Comparison of ENCODE assay signal across 1 cellular context in the genomic region with DNA sequence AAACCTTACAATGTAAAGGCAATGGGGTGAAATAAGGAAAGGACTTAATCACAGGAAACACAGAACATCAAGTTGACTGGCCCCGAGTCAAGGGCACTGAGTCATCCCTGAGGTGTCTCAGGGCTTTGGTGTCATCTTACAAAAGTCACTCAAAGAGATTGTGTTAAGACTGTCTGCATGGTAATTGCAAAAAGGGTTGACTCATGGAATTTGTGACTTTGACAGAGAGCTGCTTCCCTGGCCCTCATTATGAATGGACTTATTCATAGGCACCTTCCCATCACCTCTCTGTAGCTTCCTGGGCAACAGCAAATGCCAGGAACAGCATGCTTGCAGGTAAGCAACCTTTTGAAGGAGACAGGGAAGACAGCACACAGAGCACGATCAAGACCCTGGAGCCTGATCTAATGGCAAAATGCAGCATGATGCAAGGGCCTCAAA.
A peak's percentile ranks its signal among the peaks of the same experiment; 100 is the strongest.
TF ChIP-seq lines count a peak whose summit lies in the region.

No MANE protein-coding gene starts in this region.

TF ChIP-seq in HEK293, 187 proteins besides CTCF, POLR2A, EP300 and RAD21 (continued from another document):
- TF ChIP-seq ZNF777 (tag by site-specific recombination; IDR thresholded peaks at IDR 0.05; ENCODE audit: borderline replicate concordance) (no peak), EGR2 (tag by site-specific recombination; IDR thresholded peaks at IDR 0.05; ENCODE audit: low read depth) (no peak), ZNF571 (tag by site-specific recombination; IDR thresholded peaks at IDR 0.05) (no peak), ZSCAN23 (tag by site-specific recombination; IDR thresholded peaks at IDR 0.05) (0 out of 2 replicates have a peak, but pooled peaks have one; percentile 27), ZNF2 (tag by site-specific recombination; IDR thresholded peaks at IDR 0.05) (no peak), ZNF23 (tag by site-specific recombination; IDR thresholded peaks at IDR 0.05; ENCODE audit: borderline replicate concordance) (no peak), IKZF3 (tag by site-specific recombination; IDR thresholded peaks at IDR 0.05) (no peak), TRIM28 (IDR thresholded peaks at IDR 0.05; ENCODE audit: borderline replicate concordance, low read length) (peak; percentile 97), HOXC10 (CRISPR knock-in tag; IDR thresholded peaks at IDR 0.05) (no peak), ZNF341 (tag by site-specific recombination; IDR thresholded peaks at IDR 0.05; ENCODE audit: low read depth) (no peak), FEZF1 (tag by site-specific recombination; IDR thresholded peaks at IDR 0.05) (no peak), ZNF791 (tag by site-specific recombination; IDR thresholded peaks at IDR 0.05) (no peak), ZNF335 (tag by site-specific recombination; conservative IDR thresholded peaks at IDR 0.05) (peak; percentile 26; the same call in 1 of the 2 replicates), ZNF169 (tag by site-specific recombination; IDR thresholded peaks at IDR 0.05) (no peak), ZNF514 (tag by site-specific recombination; IDR thresholded peaks at IDR 0.05) (no peak), ZNF624 (tag by site-specific recombination; IDR thresholded peaks at IDR 0.05) (no peak), GLIS1 (tag by site-specific recombination; IDR thresholded peaks at IDR 0.05) (no peak), ZNF521 (tag by site-specific recombination; IDR thresholded peaks at IDR 0.05) (no peak), ZBTB20 (tag by site-specific recombination; IDR thresholded peaks at IDR 0.05) (no peak), TCF7L2 (IDR thresholded peaks at IDR 0.05; ENCODE audit: borderline replicate concordance, low read depth, low read length) (no peak; the same call in 1 of the 2 replicates), GLI4 (tag by site-specific recombination; IDR thresholded peaks at IDR 0.05) (no peak), SCRT1 (tag by site-specific recombination; IDR thresholded peaks at IDR 0.05; ENCODE audit: borderline replicate concordance) (no peak), WT1 (tag by site-specific recombination; IDR thresholded peaks at IDR 0.05) (no peak), ZNF354C (tag by site-specific recombination; IDR thresholded peaks at IDR 0.05; ENCODE audit: borderline replicate concordance, low read depth) (no peak), ZNF10 (tag by site-specific recombination; IDR thresholded peaks at IDR 0.05) (no peak), ZNF843 (tag by site-specific recombination; IDR thresholded peaks at IDR 0.05) (peak; percentile 28; the same call in 1 of the 2 replicates), PRDM1 (tag by site-specific recombination; IDR thresholded peaks at IDR 0.05) (peak; percentile 45; the same call in 1 of the 2 replicates), MYNN (tag by site-specific recombination; IDR thresholded peaks at IDR 0.05; ENCODE audit: borderline replicate concordance) (no peak), ZNF610 (tag by site-specific recombination; IDR thresholded peaks at IDR 0.05; ENCODE audit: borderline replicate concordance) (no peak), ZNF311 (tag by site-specific recombination; IDR thresholded peaks at IDR 0.05; ENCODE audit: borderline replicate concordance) (no peak), ZNF747 (tag by site-specific recombination; IDR thresholded peaks at IDR 0.05) (no peak), ZNF302 (tag by site-specific recombination; IDR thresholded peaks at IDR 0.05; ENCODE audit: low read depth) (no peak), GLI2 (tag by site-specific recombination; IDR thresholded peaks at IDR 0.05; ENCODE audit: borderline replicate concordance, low read depth) (no peak), SP3 (tag by site-specific recombination; IDR thresholded peaks at IDR 0.05) (peak; percentile 24), ZNF530 (tag by site-specific recombination; IDR thresholded peaks at IDR 0.05; ENCODE audit: low read depth) (no peak), REPIN1 (tag by site-specific recombination; IDR thresholded peaks at IDR 0.05; ENCODE audit: low read depth) (no peak), KLF7 (tag by site-specific recombination; IDR thresholded peaks at IDR 0.05; ENCODE audit: borderline replicate concordance) (no peak), ZNF24 (tag by site-specific recombination; IDR thresholded peaks at IDR 0.05) (peak; percentile 74; the same call in 1 of the 2 replicates), ZNF114 (tag by site-specific recombination; IDR thresholded peaks at IDR 0.05) (no peak), ZNF350 (tag by site-specific recombination; IDR thresholded peaks at IDR 0.05) (no peak), ZNF140 (tag by site-specific recombination; IDR thresholded peaks at IDR 0.05) (no peak), OVOL3 (tag by site-specific recombination; IDR thresholded peaks at IDR 0.05) (no peak), ZNF623 (tag by site-specific recombination; IDR thresholded peaks at IDR 0.05) (0 out of 2 replicates have a peak, but pooled peaks have one; percentile 20), ZBTB1 (tag by site-specific recombination; IDR thresholded peaks at IDR 0.05) (no peak), ZNF776 (tag by site-specific recombination; IDR thresholded peaks at IDR 0.05; ENCODE audit: borderline replicate concordance) (no peak)
- TF ChIP-seq, protein P1, sequence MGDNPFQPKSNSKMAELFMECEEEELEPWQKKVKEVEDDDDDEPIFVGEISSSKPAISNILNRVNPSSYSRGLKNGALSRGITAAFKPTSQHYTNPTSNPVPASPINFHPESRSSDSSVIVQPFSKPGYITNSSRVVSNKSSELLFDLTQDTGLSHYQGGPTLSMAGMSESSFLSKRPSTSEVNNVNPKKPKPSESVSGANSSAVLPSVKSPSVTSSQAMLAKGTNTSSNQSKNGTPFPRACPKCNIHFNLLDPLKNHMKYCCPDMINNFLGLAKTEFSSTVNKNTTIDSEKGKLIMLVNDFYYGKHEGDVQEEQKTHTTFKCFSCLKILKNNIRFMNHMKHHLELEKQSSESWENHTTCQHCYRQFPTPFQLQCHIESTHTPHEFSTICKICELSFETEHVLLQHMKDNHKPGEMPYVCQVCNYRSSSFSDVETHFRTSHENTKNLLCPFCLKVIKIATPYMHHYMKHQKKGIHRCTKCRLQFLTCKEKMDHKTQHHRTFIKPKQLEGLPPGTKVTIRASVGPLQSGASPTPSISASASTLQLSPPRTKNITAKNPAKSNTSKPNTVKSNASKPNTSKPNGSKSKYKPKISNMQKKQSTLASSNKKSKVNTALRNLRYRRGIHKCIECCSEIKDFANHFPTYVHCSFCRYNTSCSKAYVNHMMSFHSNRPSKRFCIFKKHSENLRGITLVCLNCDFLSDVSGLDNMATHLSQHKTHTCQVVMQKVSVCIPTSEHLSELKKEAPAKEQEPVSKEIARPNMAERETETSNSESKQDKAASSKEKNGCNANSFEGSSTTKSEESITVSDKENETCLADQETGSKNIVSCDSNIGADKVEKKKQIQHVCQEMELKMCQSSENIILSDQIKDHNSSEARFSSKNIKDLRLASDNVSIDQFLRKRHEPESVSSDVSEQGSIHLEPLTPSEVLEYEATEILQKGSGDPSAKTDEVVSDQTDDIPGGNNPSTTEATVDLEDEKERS (tag by site-specific recombination; IDR thresholded peaks at IDR 0.05), result 0 out of 2 replicates have a peak, but pooled peaks have one; percentile 70
- TF ChIP-seq, protein P2, sequence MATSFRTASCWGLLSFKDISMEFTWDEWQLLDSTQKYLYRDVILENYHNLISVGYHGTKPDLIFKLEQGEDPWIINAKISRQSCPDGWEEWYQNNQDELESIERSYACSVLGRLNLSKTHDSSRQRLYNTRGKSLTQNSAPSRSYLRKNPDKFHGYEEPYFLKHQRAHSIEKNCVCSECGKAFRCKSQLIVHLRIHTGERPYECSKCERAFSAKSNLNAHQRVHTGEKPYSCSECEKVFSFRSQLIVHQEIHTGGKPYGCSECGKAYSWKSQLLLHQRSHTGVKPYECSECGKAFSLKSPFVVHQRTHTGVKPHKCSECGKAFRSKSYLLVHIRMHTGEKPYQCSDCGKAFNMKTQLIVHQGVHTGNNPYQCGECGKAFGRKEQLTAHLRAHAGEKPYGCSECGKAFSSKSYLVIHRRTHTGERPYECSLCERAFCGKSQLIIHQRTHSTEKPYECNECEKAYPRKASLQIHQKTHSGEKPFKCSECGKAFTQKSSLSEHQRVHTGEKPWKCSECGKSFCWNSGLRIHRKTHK (tag by site-specific recombination; IDR thresholded peaks at IDR 0.05), result no peak
- TF ChIP-seq, protein P3, sequence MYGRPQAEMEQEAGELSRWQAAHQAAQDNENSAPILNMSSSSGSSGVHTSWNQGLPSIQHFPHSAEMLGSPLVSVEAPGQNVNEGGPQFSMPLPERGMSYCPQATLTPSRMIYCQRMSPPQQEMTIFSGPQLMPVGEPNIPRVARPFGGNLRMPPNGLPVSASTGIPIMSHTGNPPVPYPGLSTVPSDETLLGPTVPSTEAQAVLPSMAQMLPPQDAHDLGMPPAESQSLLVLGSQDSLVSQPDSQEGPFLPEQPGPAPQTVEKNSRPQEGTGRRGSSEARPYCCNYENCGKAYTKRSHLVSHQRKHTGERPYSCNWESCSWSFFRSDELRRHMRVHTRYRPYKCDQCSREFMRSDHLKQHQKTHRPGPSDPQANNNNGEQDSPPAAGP (tag by site-specific recombination; IDR thresholded peaks at IDR 0.05), result 0 out of 2 replicates have a peak, but pooled peaks have one; percentile 55
- TF ChIP-seq, protein P4, sequence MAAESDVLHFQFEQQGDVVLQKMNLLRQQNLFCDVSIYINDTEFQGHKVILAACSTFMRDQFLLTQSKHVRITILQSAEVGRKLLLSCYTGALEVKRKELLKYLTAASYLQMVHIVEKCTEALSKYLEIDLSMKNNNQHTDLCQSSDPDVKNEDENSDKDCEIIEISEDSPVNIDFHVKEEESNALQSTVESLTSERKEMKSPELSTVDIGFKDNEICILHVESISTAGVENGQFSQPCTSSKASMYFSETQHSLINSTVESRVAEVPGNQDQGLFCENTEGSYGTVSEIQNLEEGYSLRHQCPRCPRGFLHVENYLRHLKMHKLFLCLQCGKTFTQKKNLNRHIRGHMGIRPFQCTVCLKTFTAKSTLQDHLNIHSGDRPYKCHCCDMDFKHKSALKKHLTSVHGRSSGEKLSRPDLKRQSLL (tag by site-specific recombination; IDR thresholded peaks at IDR 0.05), result no peak
- TF ChIP-seq, protein P5, sequence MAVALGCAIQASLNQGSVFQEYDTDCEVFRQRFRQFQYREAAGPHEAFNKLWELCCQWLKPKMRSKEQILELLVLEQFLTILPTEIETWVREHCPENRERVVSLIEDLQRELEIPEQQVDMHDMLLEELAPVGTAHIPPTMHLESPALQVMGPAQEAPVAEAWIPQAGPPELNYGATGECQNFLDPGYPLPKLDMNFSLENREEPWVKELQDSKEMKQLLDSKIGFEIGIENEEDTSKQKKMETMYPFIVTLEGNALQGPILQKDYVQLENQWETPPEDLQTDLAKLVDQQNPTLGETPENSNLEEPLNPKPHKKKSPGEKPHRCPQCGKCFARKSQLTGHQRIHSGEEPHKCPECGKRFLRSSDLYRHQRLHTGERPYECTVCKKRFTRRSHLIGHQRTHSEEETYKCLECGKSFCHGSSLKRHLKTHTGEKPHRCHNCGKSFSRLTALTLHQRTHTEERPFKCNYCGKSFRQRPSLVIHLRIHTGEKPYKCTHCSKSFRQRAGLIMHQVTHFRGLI (tag by site-specific recombination; IDR thresholded peaks at IDR 0.05), result no peak
- TF ChIP-seq, protein P6, sequence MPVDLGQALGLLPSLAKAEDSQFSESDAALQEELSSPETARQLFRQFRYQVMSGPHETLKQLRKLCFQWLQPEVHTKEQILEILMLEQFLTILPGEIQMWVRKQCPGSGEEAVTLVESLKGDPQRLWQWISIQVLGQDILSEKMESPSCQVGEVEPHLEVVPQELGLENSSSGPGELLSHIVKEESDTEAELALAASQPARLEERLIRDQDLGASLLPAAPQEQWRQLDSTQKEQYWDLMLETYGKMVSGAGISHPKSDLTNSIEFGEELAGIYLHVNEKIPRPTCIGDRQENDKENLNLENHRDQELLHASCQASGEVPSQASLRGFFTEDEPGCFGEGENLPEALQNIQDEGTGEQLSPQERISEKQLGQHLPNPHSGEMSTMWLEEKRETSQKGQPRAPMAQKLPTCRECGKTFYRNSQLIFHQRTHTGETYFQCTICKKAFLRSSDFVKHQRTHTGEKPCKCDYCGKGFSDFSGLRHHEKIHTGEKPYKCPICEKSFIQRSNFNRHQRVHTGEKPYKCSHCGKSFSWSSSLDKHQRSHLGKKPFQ (tag by site-specific recombination; IDR thresholded peaks at IDR 0.05), result no peak
- TF ChIP-seq, protein P7, sequence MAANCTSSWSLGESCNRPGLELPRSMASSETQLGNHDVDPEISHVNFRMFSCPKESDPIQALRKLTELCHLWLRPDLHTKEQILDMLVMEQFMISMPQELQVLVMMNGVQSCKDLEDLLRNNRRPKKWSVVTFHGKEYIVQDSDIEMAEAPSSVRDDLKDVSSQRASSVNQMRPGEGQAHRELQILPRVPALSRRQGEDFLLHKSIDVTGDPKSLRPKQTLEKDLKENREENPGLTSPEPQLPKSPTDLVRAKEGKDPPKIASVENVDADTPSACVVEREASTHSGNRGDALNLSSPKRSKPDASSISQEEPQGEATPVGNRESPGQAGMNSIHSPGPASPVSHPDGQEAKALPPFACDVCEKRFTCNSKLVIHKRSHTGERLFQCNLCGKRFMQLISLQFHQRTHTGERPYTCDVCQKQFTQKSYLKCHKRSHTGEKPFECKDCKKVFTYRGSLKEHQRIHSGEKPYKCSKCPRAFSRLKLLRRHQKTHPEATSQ (tag by site-specific recombination; IDR thresholded peaks at IDR 0.05), result no peak
- TF ChIP-seq, protein P8, sequence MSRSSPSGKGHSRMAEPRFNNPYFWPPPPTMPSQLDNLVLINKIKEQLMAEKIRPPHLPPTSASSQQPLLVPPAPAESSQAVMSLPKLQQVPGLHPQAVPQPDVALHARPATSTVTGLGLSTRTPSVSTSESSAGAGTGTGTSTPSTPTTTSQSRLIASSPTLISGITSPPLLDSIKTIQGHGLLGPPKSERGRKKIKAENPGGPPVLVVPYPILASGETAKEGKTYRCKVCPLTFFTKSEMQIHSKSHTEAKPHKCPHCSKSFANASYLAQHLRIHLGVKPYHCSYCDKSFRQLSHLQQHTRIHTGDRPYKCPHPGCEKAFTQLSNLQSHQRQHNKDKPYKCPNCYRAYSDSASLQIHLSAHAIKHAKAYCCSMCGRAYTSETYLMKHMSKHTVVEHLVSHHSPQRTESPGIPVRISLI (tag by site-specific recombination; IDR thresholded peaks at IDR 0.05), result no peak
- TF ChIP-seq, protein P9, sequence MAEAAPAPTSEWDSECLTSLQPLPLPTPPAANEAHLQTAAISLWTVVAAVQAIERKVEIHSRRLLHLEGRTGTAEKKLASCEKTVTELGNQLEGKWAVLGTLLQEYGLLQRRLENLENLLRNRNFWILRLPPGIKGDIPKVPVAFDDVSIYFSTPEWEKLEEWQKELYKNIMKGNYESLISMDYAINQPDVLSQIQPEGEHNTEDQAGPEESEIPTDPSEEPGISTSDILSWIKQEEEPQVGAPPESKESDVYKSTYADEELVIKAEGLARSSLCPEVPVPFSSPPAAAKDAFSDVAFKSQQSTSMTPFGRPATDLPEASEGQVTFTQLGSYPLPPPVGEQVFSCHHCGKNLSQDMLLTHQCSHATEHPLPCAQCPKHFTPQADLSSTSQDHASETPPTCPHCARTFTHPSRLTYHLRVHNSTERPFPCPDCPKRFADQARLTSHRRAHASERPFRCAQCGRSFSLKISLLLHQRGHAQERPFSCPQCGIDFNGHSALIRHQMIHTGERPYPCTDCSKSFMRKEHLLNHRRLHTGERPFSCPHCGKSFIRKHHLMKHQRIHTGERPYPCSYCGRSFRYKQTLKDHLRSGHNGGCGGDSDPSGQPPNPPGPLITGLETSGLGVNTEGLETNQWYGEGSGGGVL (tag by site-specific recombination; IDR thresholded peaks at IDR 0.05), result no peak; the same call in 1 of the 2 replicates
